ENCODE assay signal across 8 cellular contexts in genomic region chr5:93899026-93899600, GRCh38.
DNase-seq lines count a peak whose midpoint lies in the region; ATAC-seq, FAIRE-seq and TF ChIP-seq lines count a peak whose summit lies in the region.

No MANE protein-coding gene starts in this region.

- peak; percentile 33 for TF ChIP-seq CTCF in D721Med (IDR thresholded peaks at IDR 0.05; ENCODE audit: insufficient read depth, missing control alignments)
- no peak for TF ChIP-seq CTCF in tibial artery (IDR thresholded peaks at IDR 0.05)

- H3K4me3 ChIP-seq in Jurkat, Clone E6-1 (ENCODE audit: low read length): no peak overlapping the region
- H3K4me3 ChIP-seq in tibial artery: no peak overlapping the region

- peak; percentile 21 for FAIRE-seq in D721Med (lab: Jason Lieb, UNC)

- H3K36me3 ChIP-seq in tibial artery: no peaks in the 10 kb centered on the region

- H3K4me1 ChIP-seq in tibial artery: no peaks in the 10 kb centered on the region

- peak; percentile 91 for ATAC-seq in GM21367 (IDR thresholded peaks at IDR 0.05; ENCODE audit: unreplicated experiment)

- no peak for DNase-seq in D721Med (ENCODE audit: insufficient read length, low spot score)
- peak; percentile 14 for DNase-seq in Jurkat, Clone E6-1 (ENCODE audit: low read depth, low spot score)
- peak; percentile 6 to 23 for DNase-seq in erythroblast (lab: John Stamatoyannopoulos, UW)
- no peak for DNase-seq in NCI-H345 (lab: John Stamatoyannopoulos, UW)
- DNase-seq in tibial artery: no peak
- DNase-seq in amniotic stem cell (lab: John Stamatoyannopoulos, UW): no peak
- DNase-seq in substantia nigra (lab: John Stamatoyannopoulos, UW): no peak

- no peak overlapping the region for H3K27ac ChIP-seq in tibial artery
- no peak overlapping the region for H3K27ac ChIP-seq in substantia nigra (ENCODE audit: low read depth, low read length, poor library complexity, severe bottlenecking)

- intact Hi-C loops in tibial artery (cut with DNase I; ENCODE audit: low total_unique reads): no loop called here

- no peaks in the 10 kb centered on the region for H3K9me3 ChIP-seq in tibial artery

- H3K27me3 ChIP-seq in tibial artery: no peaks in the 10 kb centered on the region

- TF ChIP-seq POLR2A in erythroblast (IDR thresholded peaks at IDR 0.05; ENCODE audit: low read length): no peak

Comparison
In these comparisons a context has a peak if more than half of its experiments do, and no peak if none do; other contexts are left out.
1. DNase-seq: peak in Jurkat, Clone E6-1 (single experiment) and erythroblast (2 of 2); none in D721Med (single experiment), NCI-H345 (single experiment), tibial artery (0 of 2), amniotic stem cell (single experiment) and substantia nigra (0 of 49).